ENCODE assay signal across 28 cellular contexts in the genomic region with DNA sequence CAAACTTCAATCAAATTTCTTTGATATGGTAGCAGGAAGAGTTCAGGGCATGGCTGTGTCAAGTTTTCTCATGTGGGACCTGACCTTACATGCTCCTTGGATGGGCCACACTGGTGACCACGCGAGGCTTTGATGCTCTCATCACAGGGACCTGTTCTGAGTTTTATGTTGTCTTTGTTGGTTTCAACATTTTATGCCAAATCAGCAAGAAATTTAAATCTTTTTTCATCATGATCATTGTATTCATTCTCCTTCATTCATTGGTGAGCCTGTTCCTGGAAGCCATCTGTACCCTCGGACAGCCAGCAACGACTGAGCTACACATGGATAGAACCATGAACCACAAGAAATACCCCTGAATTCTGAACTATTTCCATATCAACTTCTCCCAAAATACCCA. TPM values are rescaled to one million over a fixed set of nuclear protein-coding genes. Genes with fewer than 3 reads are reported as not detected.
DNase-seq lines count a peak whose midpoint lies in the region; ATAC-seq and TF ChIP-seq lines count a peak whose summit lies in the region.
"Had no signal": no experiment of that assay in that cellular context is flagged by ENCODE, and none has a peak within 500 bp of the region (broad histone marks: within the 10 kb centered on the region; RNA-seq: fewer than 3 reads in every experiment).

No MANE protein-coding gene starts in this region.

- ATAC-seq in PC-3 = no peak
- ATAC-seq: sciatic nerve; stimulated activated naive CD8-positive, alpha-beta T cell treated with anti-CD3 and anti-CD28 coated beads, Interleukin-15, amount 100 ng/mL, for 72 hours had no signal

- intact Hi-C loops in cardiac septum (cut with DNase I) (loop anchor here (5.0 kb wide), 1 partner anchor 370 kb away; the partner anchor contains the start of genes NAGA and PHETA2), PC-3 (cut with micrococcal nuclease) (no loop called here)

- TF ChIP-seq CTCF in brain (conservative IDR thresholded peaks at IDR 0.05) (no peak), neutrophil (IDR thresholded peaks at IDR 0.05) (no peak), PC-3 (conservative IDR thresholded peaks at IDR 0.05; ENCODE audit: low read depth, low read length) (no peak)

- no peaks in the 10 kb centered on the region for H3K9me2 ChIP-seq in PC-3 (replicated peaks; ENCODE audit: low read length)

- H4K20me1 ChIP-seq in PC-3 (ENCODE audit: low read length) = no peaks in the 10 kb centered on the region

- POLR2A ChIA-PET in activated CD4-positive, alpha-beta T cell treated with anti-CD3 and anti-CD28 coated beads, Interleukin-2, amount 10 ng/mL, durations not matched to agents 7 days and 5 days (lab: Charles Lee) = no interaction called here
- POLR2A ChIA-PET in PC-3 (lab: Charles Lee; ENCODE audit: unreplicated experiment) = no interaction called here

- no peak overlapping the region for H3K4me3 ChIP-seq in H7 (ENCODE audit: insufficient read depth, low read depth, low read length)
- no peak overlapping the region for H3K4me3 ChIP-seq in neutrophil (ENCODE audit: low read depth in 1 of 2, low read length in 1 of 2)
- H3K4me3 ChIP-seq in PC-3 (ENCODE audit: low read length) = no peak overlapping the region
- H3K4me3 ChIP-seq: colonic mucosa, Peyer's patch, uterus had no signal

- H3F3A ChIP-seq in PC-3 (ENCODE audit: low read length, unreplicated experiment) = no peaks in the 10 kb centered on the region

- H3K9me3 Mint-ChIP-seq in activated CD4-positive, alpha-beta T cell treated with anti-CD3 and anti-CD28 coated beads, Interleukin-2, amount 10 ng/mL, durations not matched to agents 7 days and 5 days = no peaks in the 10 kb centered on the region
- H3K9me3 Mint-ChIP-seq in brain = no peaks in the 10 kb centered on the region
- H3K9me3 Mint-ChIP-seq: activated naive CD4-positive, alpha-beta T cell treated with anti-CD3 and anti-CD28 coated beads, Interleukin-2, amount 50 U/mL, for 72 hours; activated T-helper 2 cell treated with anti-CD3 and anti-CD28 coated beads, Interferon-gamma antibody, Interleukin-2, Interleukin-4, amounts not matched to agents 10 μg/mL and 5 μg/mL and 100 μg/mL, durations not matched to agents 14 hours and 24 hours and 36 hours; stimulated activated naive CD8-positive, alpha-beta T cell treated with anti-CD3 and anti-CD28 coated beads, Interleukin-15, amount 100 ng/mL, for 72 hours had no signal

- H3K4me1 ChIP-seq in neutrophil (ENCODE audit: control insufficient read depth in 1 of 2, insufficient read depth in 1 of 2, low read depth in 1 of 2, low read length in 1 of 2) = peaks cover 58 to 60% of the 10 kb centered on the region in 2 experiments
- H3K4me1 ChIP-seq in PC-3 (ENCODE audit: insufficient read depth, low read length) = peaks cover 20% of the 10 kb centered on the region

- H3K27me3 ChIP-seq in H7 (ENCODE audit: control insufficient read depth, insufficient read depth, low read length) = peaks cover 3% of the 10 kb centered on the region
- no peaks in the 10 kb centered on the region for H3K27me3 ChIP-seq in neutrophil
- H3K27me3 ChIP-seq in PC-3 (ENCODE audit: low read length) = no peaks in the 10 kb centered on the region
- H3K27me3 ChIP-seq: colonic mucosa, Peyer's patch, uterus had no signal

- H3K27me3 Mint-ChIP-seq in activated CD4-positive, alpha-beta T cell treated with anti-CD3 and anti-CD28 coated beads, Interleukin-2, amount 10 ng/mL, durations not matched to agents 7 days and 5 days = no peaks in the 10 kb centered on the region
- peaks cover 9% of the 10 kb centered on the region for H3K27me3 Mint-ChIP-seq in brain
- H3K27me3 Mint-ChIP-seq: stimulated activated naive CD8-positive, alpha-beta T cell treated with anti-CD3 and anti-CD28 coated beads, Interleukin-15, amount 100 ng/mL, for 72 hours had no signal

- H3K27ac ChIP-seq in neutrophil = peak overlapping the region; percentile 63
- no peak overlapping the region for H3K27ac ChIP-seq in PC-3 (ENCODE audit: low read length)
- H3K27ac ChIP-seq: colonic mucosa had no signal

- DNase-seq in activated CD4-positive, alpha-beta T cell treated with anti-CD3 and anti-CD28 coated beads, Interleukin-2, amount 10 ng/mL, durations not matched to agents 7 days and 5 days = no peak
- no peak for DNase-seq in activated CD4-positive, alpha-beta T cell treated with anti-CD3 and anti-CD28 coated beads, Interleukin-2, amount 50 U/mL, for 1 hour
- DNase-seq in H7 = peak; percentile 7
- DNase-seq in cardiac septum (ENCODE audit: low spot score) = no peak
- DNase-seq in NCI-H1105 (lab: John Stamatoyannopoulos, UW) = no peak
- DNase-seq in PC-3 = no peak
- DNase-seq: activated CD8-positive, alpha-beta memory T cell treated with anti-CD3 and anti-CD28 coated beads, Interleukin-2, amount 50 U/mL, for 4 hours; aorta; colonic mucosa; DMS153; effector CD8-positive, alpha-beta T cell; HCEC 1CT; NCI-H1048; NCI-H1694 treated with DMSO at 0.1 percent for 48 hours; NCI-H446; NCI-H748 treated with DMSO at 0.1 percent for 48 hours; Peyer's patch; SHP77; stimulated activated CD8-positive, alpha-beta memory T cell treated with anti-CD3 and anti-CD28 coated beads, Interleukin-4, amount 100 ng/mL, for 48 hours; stimulated activated naive CD8-positive, alpha-beta T cell treated with anti-CD3 and anti-CD28 coated beads, Interleukin-15, amount 100 ng/mL, for 72 hours; T-helper 9 cell; uterus had no signal

- no peak overlapping the region for H3K4me3 Mint-ChIP-seq in activated CD4-positive, alpha-beta T cell treated with anti-CD3 and anti-CD28 coated beads, Interleukin-2, amount 10 ng/mL, durations not matched to agents 7 days and 5 days
- peak overlapping the region in 2 of 5 experiments; percentile 9 to 32 for H3K4me3 Mint-ChIP-seq in brain

- BruUV-seq in PC-3 (replicated peaks; lab: Mats Ljungman, UMichigan) = no TSS peak

- H3K27ac Mint-ChIP-seq in activated CD4-positive, alpha-beta T cell treated with anti-CD3 and anti-CD28 coated beads, Interleukin-2, amount 10 ng/mL, durations not matched to agents 7 days and 5 days = peak overlapping the region; percentile 25
- peak overlapping the region; percentile 38 to 95 (median 76) for H3K27ac Mint-ChIP-seq in brain
- H3K27ac Mint-ChIP-seq: progenitor cell of endocrine pancreas; stimulated activated naive CD8-positive, alpha-beta T cell treated with anti-CD3 and anti-CD28 coated beads, Interleukin-15, amount 100 ng/mL, for 72 hours had no signal

- no peak overlapping the region for H2AFZ ChIP-seq in PC-3 (ENCODE audit: low read length)

- no peak overlapping the region for H3K9ac ChIP-seq in PC-3 (ENCODE audit: low read length)

- no peaks in the 10 kb centered on the region for H3K36me3 Mint-ChIP-seq in activated CD4-positive, alpha-beta T cell treated with anti-CD3 and anti-CD28 coated beads, Interleukin-2, amount 10 ng/mL, durations not matched to agents 7 days and 5 days (ENCODE audit: low read depth)
- H3K36me3 Mint-ChIP-seq in brain = no peaks in the 10 kb centered on the region
- H3K36me3 Mint-ChIP-seq: activated naive CD4-positive, alpha-beta T cell treated with anti-CD3 and anti-CD28 coated beads, Interleukin-2, amount 50 U/mL, for 72 hours had no signal

- CTCF ChIA-PET in activated CD4-positive, alpha-beta T cell treated with anti-CD3 and anti-CD28 coated beads, Interleukin-2, amount 10 ng/mL, durations not matched to agents 7 days and 5 days (lab: Charles Lee) = interaction anchor here (1.2 to 4.1 kb wide), 7 partner anchors 10 to 496 kb away, joined by 4 to 27 read pairs (median 7); partner anchors contain the start of genes CENPM and NDUFA6
- CTCF ChIA-PET in PC-3 (lab: Charles Lee) = interaction anchor here (0.6 kb wide), 1 partner anchor 330 kb away, joined by 4 read pairs; no protein-coding TSS in a partner anchor

- peaks cover 42% of the 10 kb centered on the region for H3K4me1 Mint-ChIP-seq in activated CD4-positive, alpha-beta T cell treated with anti-CD3 and anti-CD28 coated beads, Interleukin-2, amount 10 ng/mL, durations not matched to agents 7 days and 5 days
- H3K4me1 Mint-ChIP-seq in brain = peaks cover 48% of the 10 kb centered on the region

- H3K9me3 ChIP-seq in neutrophil (no peaks in the 10 kb centered on the region), PC-3 (ENCODE audit: low read length) (no peaks in the 10 kb centered on the region)
- H3K9me3 ChIP-seq: colonic mucosa, Peyer's patch, uterus had no signal

- no peaks in the 10 kb centered on the region for H3K79me2 ChIP-seq in PC-3 (ENCODE audit: low read length)

- H3K4me2 ChIP-seq in PC-3 (ENCODE audit: low read length) = no peak overlapping the region

- H3K36me3 ChIP-seq in H7 (replicated peaks; ENCODE audit: control insufficient read depth, insufficient read depth, low read length) = no peaks in the 10 kb centered on the region
- no peaks in the 10 kb centered on the region for H3K36me3 ChIP-seq in neutrophil
- H3K36me3 ChIP-seq in PC-3 (ENCODE audit: low read depth, low read length) = no peaks in the 10 kb centered on the region
- H3K36me3 ChIP-seq: colonic mucosa, Peyer's patch, uterus had no signal

RNA-seq across cellular contexts. Expression of gene NFAM1, which starts 10.5 kb away (rescaled TPM):
- under 1 TPM; 0.02 to 0.04 TPM for total RNA-seq in activated CD4-positive, alpha-beta T cell treated with anti-CD3 and anti-CD28 coated beads, Interleukin-2, amount 10 ng/mL, durations not matched to agents 7 days and 5 days
- 0.48 and 0.69 TPM in 2 replicates for total RNA-seq in H7 (2014; rRNA removed; shearing (Covaris generic))
- polyA plus RNA-seq in brain (ENCODE audit: insufficient read depth, low read depth, low replicate concordance) = 1.4 TPM
- total RNA-seq in cardiac septum (1.5 TPM), PC-3 (2014; rRNA removed) (0.11 TPM in 1 of 2 replicates, not detected in the other)
